Comparison of ENCODE assay signal across 8 cellular contexts in genomic region chr3:5188419-5189405, GRCh38. TPM values are rescaled to one million over a fixed set of nuclear protein-coding genes. Genes with fewer than 3 reads are reported as not detected.
A peak's percentile ranks its signal among the peaks of the same experiment; 100 is the strongest.
DNase-seq lines count a peak whose midpoint lies in the region; ATAC-seq and TF ChIP-seq lines count a peak whose summit lies in the region.

No MANE protein-coding gene starts in this region.

- H3K27ac ChIP-seq in HUES6 (ENCODE audit: low read depth, low read length) (0 out of 2 replicates have a peak overlapping the region, but pooled peaks have one; percentile 95), liver (ENCODE audit: low read depth in 1 of 2, low read length in 2 of 2) (peak overlapping the region; percentile 95 to 99)

- peaks cover 44% of the 10 kb centered on the region for H3K36me3 Mint-ChIP-seq in stimulated activated memory B cell treated with anti-CD40 and anti-IgM and Interleukin-4, amounts not matched to agents 10 μg/mL and 1 μg/mL and 100 μg/mL, for 72 hours

- no peak for TF ChIP-seq CTCF in liver (IDR thresholded peaks at IDR 0.05; ENCODE audit: low read depth, low read length, missing input control)

- ATAC-seq in stimulated activated memory B cell treated with anti-CD40 and anti-IgM and Interleukin-4, amounts not matched to agents 10 μg/mL and 1 μg/mL and 100 μg/mL, for 72 hours: peak; percentile 39
- ATAC-seq in GM21381 (IDR thresholded peaks at IDR 0.05; ENCODE audit: unreplicated experiment): no peak

- H3K27me3 Mint-ChIP-seq in stimulated activated memory B cell treated with anti-CD40 and anti-IgM and Interleukin-4, amounts not matched to agents 10 μg/mL and 1 μg/mL and 100 μg/mL, for 72 hours: no peaks in the 10 kb centered on the region

- H3K4me1 ChIP-seq in HUES6 (ENCODE audit: control insufficient read depth, insufficient read depth, low read length) (peaks cover 25% of the 10 kb centered on the region), liver (ENCODE audit: control insufficient read depth in 4 of 4, insufficient read depth in 4 of 4, low read length in 3 of 4) (peaks cover 8 to 37% (median 20%) of the 10 kb centered on the region in 4 donors)

- H3K9me3 ChIP-seq in HUES6 (ENCODE audit: control insufficient read depth, insufficient read depth, low read depth, low read length): no peaks in the 10 kb centered on the region
- H3K9me3 ChIP-seq in liver (ENCODE audit: control insufficient read depth in 4 of 4, low read length in 3 of 4): no peaks in the 10 kb centered on the region

- H3K4me3 Mint-ChIP-seq in stimulated activated memory B cell treated with anti-CD40 and anti-IgM and Interleukin-4, amounts not matched to agents 10 μg/mL and 1 μg/mL and 100 μg/mL, for 72 hours: peak overlapping the region; percentile 96

- peak overlapping the region; percentile 99 for H3K27ac Mint-ChIP-seq in stimulated activated memory B cell treated with anti-CD40 and anti-IgM and Interleukin-4, amounts not matched to agents 10 μg/mL and 1 μg/mL and 100 μg/mL, for 72 hours

- H3K36me3 ChIP-seq in HUES6 (ENCODE audit: control insufficient read depth, insufficient read depth, low read length): peaks cover under 1% of the 10 kb centered on the region
- H3K36me3 ChIP-seq in liver (ENCODE audit: control insufficient read depth in 4 of 4, insufficient read depth in 3 of 4, low read depth in 1 of 4, low read length in 3 of 4): peaks cover 0 to 2% (median under 1%) of the 10 kb centered on the region in 4 donors

- H3K27me3 ChIP-seq in HUES6 (ENCODE audit: control insufficient read depth, insufficient read depth, low read length): no peaks in the 10 kb centered on the region
- no peaks in the 10 kb centered on the region for H3K27me3 ChIP-seq in liver (ENCODE audit: control insufficient read depth in 4 of 4, insufficient read depth in 4 of 4, low read length in 3 of 4)

- in situ Hi-C loops in T47D (cut with HindIII; ENCODE audit: low pct_unique_long_range_greater_than_20kb, low sequenced_read_pairs): no loop called here

- TF ChIP-seq RAD21 in liver (IDR thresholded peaks at IDR 0.05): peak; percentile 35 to 56

- peak overlapping the region; percentile 83 for H3K4me3 ChIP-seq in HUES6 (ENCODE audit: low read depth, low read length)
- peak overlapping the region; percentile 89 to 99 (median 98) for H3K4me3 ChIP-seq in liver (ENCODE audit: low read depth in 1 of 3, low read length in 3 of 3)

- H3K4me1 Mint-ChIP-seq in stimulated activated memory B cell treated with anti-CD40 and anti-IgM and Interleukin-4, amounts not matched to agents 10 μg/mL and 1 μg/mL and 100 μg/mL, for 72 hours: peaks cover 59% of the 10 kb centered on the region

- 2% methylated on average over 28 of the region's 28 CpGs for WGBS in liver

- no peaks in the 10 kb centered on the region for H3K9me3 Mint-ChIP-seq in stimulated activated memory B cell treated with anti-CD40 and anti-IgM and Interleukin-4, amounts not matched to agents 10 μg/mL and 1 μg/mL and 100 μg/mL, for 72 hours

- H3K9ac ChIP-seq in HUES6 (ENCODE audit: low read length) (peak overlapping the region; percentile 92), liver (ENCODE audit: low read depth in 1 of 2, low read length in 2 of 2) (peak overlapping the region; percentile 97 to 98)

- DNase-seq in D341Med (ENCODE audit: low spot score) (peak; percentile 48), T-helper 2 cell (peak in 4 of 5 experiments; percentile 29 to 86 (median 44)), T47D (ENCODE audit: low read depth in 1 of 2, low spot score in 1 of 2) (peak; percentile 40 to 62), HPDE6-E6E7 (ENCODE audit: extremely low spot score) (no peak)

TF ChIP-seq in liver, 16 proteins besides CTCF, POLR2A, EP300 and RAD21:
- TF ChIP-seq JUND (IDR thresholded peaks at IDR 0.05): peak; percentile 81 to 89
- TF ChIP-seq FOXA2 (IDR thresholded peaks at IDR 0.05): peak; percentile 97
- TF ChIP-seq SP1 (IDR thresholded peaks at IDR 0.05): peak; percentile 94
- peak; percentile 78 for TF ChIP-seq REST (IDR thresholded peaks at IDR 0.05)
- peak; percentile 87 for TF ChIP-seq YY1 (IDR thresholded peaks at IDR 0.05)
- peak; percentile 97 to 98 for TF ChIP-seq RXRA (IDR thresholded peaks at IDR 0.05)
- peak; percentile 99 for TF ChIP-seq HNF4G (IDR thresholded peaks at IDR 0.05)
- peak; percentile 86 for TF ChIP-seq TAF1 (conservative IDR thresholded peaks at IDR 0.05)
- peak; percentile 4 to 73 for TF ChIP-seq EGR1 (IDR thresholded peaks at IDR 0.05; ENCODE audit: low read depth in 2 of 2)
- peak; percentile 98 for TF ChIP-seq FOXA1 (IDR thresholded peaks at IDR 0.05)
- peak; percentile 69 for TF ChIP-seq ATF3 (IDR thresholded peaks at IDR 0.05)
- TF ChIP-seq ZBTB33 (IDR thresholded peaks at IDR 0.05): peak; percentile 79
- peak in 1 of 2 donors; percentile 31 for TF ChIP-seq GABPA (IDR thresholded peaks at IDR 0.05 in 1 of 2, conservative IDR thresholded peaks at IDR 0.05 in 1 of 2)
- TF ChIP-seq MAX (IDR thresholded peaks at IDR 0.05): peak; percentile 92
- TF ChIP-seq HNF4A (conservative IDR thresholded peaks at IDR 0.05): peak; percentile 100
- TF ChIP-seq NR2F2 (IDR thresholded peaks at IDR 0.05): peak; percentile 85

RNA-seq across cellular contexts. Expression of gene EDEM1, which starts 1.2 kb away (rescaled TPM):
- 10 to 100 TPM; 22.0 to 97.5 TPM for total RNA-seq in liver
- 10 to 100 TPM; 20.4 to 43.8 TPM for polyA plus RNA-seq in liver
